9 cellular contexts compared by ENCODE assay signal in genomic region chr11:2389344-2390026, GRCh38. TPM values are rescaled to one million over a fixed set of nuclear protein-coding genes. Genes with fewer than 3 reads are reported as not detected.
A peak's percentile ranks its signal among the peaks of the same experiment; 100 is the strongest.
DNase-seq lines count a peak whose midpoint lies in the region; ATAC-seq, FAIRE-seq and TF ChIP-seq lines count a peak whose summit lies in the region.
"Had no signal": no experiment of that assay in that cellular context is flagged by ENCODE, and none has a peak within 500 bp of the region (broad histone marks: within the 10 kb centered on the region; RNA-seq: fewer than 3 reads in every experiment).

No MANE protein-coding gene starts in this region.

- H3K9me3 ChIP-seq in PC-3 (ENCODE audit: low read length), result no peaks in the 10 kb centered on the region

- H3K9me2 ChIP-seq in PC-3 (replicated peaks; ENCODE audit: low read length), result no peaks in the 10 kb centered on the region

- no peaks in the 10 kb centered on the region; the same call in 1 of the 2 replicates for H3K36me3 ChIP-seq in PC-3 (ENCODE audit: low read depth, low read length)

- peaks cover 33% of the 10 kb centered on the region; the same call in 1 of the 2 replicates for H4K20me1 ChIP-seq in PC-3 (ENCODE audit: low read length)

- H3K4me1 ChIP-seq in foreskin keratinocyte, result peaks cover 15% of the 10 kb centered on the region
- no peaks in the 10 kb centered on the region for H3K4me1 ChIP-seq in PC-3 (ENCODE audit: insufficient read depth, low read length)

- H3K27ac ChIP-seq in foreskin keratinocyte, result no peak overlapping the region
- H3K27ac ChIP-seq in skin epidermis, result peak overlapping the region in 17 of 21 experiments; percentile 2 to 82 (median 48)
- no peak overlapping the region for H3K27ac ChIP-seq in PC-3 (ENCODE audit: low read length)
- H3K27ac ChIP-seq: parathyroid adenoma had no signal

- peak; percentile 18 for DNase-seq in SHP77 treated with DMSO at 0.1 percent for 48 hours (lab: John Stamatoyannopoulos, UW)
- no peak for DNase-seq in foreskin keratinocyte
- DNase-seq in PC-3, result no peak
- DNase-seq in H54 (ENCODE audit: insufficient read length, low spot score), result no peak

- TF ChIP-seq CTCF in GM12875 (IDR thresholded peaks at IDR 0.05; ENCODE audit: borderline replicate concordance, insufficient read depth, low read depth, low read length) (peak; percentile 22; the same call in 1 of the 2 replicates), foreskin keratinocyte (conservative IDR thresholded peaks at IDR 0.05) (peak; percentile 38), PC-3 (conservative IDR thresholded peaks at IDR 0.05; ENCODE audit: low read depth, low read length) (no peak; the same call in 1 of the 2 replicates)

- H2AFZ ChIP-seq in PC-3 (ENCODE audit: low read length), result no peak overlapping the region
- H2AFZ ChIP-seq: parathyroid adenoma had no signal

- H3K27me3 ChIP-seq in foreskin keratinocyte, result no peaks in the 10 kb centered on the region
- no peaks in the 10 kb centered on the region for H3K27me3 ChIP-seq in PC-3 (ENCODE audit: low read length)

- H3K9ac ChIP-seq in PC-3 (ENCODE audit: low read length), result no peak overlapping the region
- H3K9ac ChIP-seq: parathyroid adenoma had no signal

- H3F3A ChIP-seq in PC-3 (ENCODE audit: low read length, unreplicated experiment), result no peaks in the 10 kb centered on the region

- POLR2A ChIA-PET in PC-3 (lab: Charles Lee; ENCODE audit: unreplicated experiment), result no interaction called here

- CTCF ChIA-PET in PC-3 (lab: Charles Lee), result no interaction called here

- no peak overlapping the region for H3K4me3 ChIP-seq in GM12875 (ENCODE audit: low read depth, low read length)
- H3K4me3 ChIP-seq in skin epidermis, result no peak overlapping the region
- H3K4me3 ChIP-seq in PC-3 (ENCODE audit: low read length), result no peak overlapping the region

- ATAC-seq in foreskin keratinocyte, result no peak
- no peak for ATAC-seq in PC-3
- no peak for ATAC-seq in GM21786 (IDR thresholded peaks at IDR 0.05; ENCODE audit: unreplicated experiment)

- no peak for TF ChIP-seq POLR2A in H54 (IDR thresholded peaks at IDR 0.05; ENCODE audit: low read depth, low read length)

- intact Hi-C loops in PC-3 (cut with micrococcal nuclease), result no loop called here

- no peak overlapping the region for H3K4me2 ChIP-seq in PC-3 (ENCODE audit: low read length)

- no peak for FAIRE-seq in H54 (lab: Jason Lieb, UNC)
- FAIRE-seq: TTC549 had no signal

- BruUV-seq in PC-3 (replicated peaks; lab: Mats Ljungman, UMichigan), result no TSS peak

- peaks cover 61% of the 10 kb centered on the region for H3K79me2 ChIP-seq in PC-3 (ENCODE audit: low read length)

RNA-seq across cellular contexts. Expression of gene TSSC4, which starts 11.1 kb away (rescaled TPM):
- total RNA-seq in foreskin keratinocyte (66.7 and 70.1 TPM in 2 replicates), PC-3 (2014; rRNA removed) (88.3 and 98.5 TPM in 2 replicates)
- polyA plus RNA-seq in foreskin keratinocyte, result 58.5 and 64.5 TPM in 2 replicates

RNA-seq across cellular contexts. Expression of gene CD81, which starts 12.4 kb away (rescaled TPM):
- total RNA-seq in foreskin keratinocyte (240 and 248 TPM in 2 replicates), PC-3 (2014; rRNA removed) (134 and 140 TPM in 2 replicates)
- polyA plus RNA-seq in foreskin keratinocyte, result 454 and 491 TPM in 2 replicates

RNA-seq across cellular contexts. Expression of gene TRPM5, which starts 54.8 kb away (rescaled TPM):
- total RNA-seq in foreskin keratinocyte (not detected in 2 replicates), PC-3 (2014; rRNA removed) (0.06 TPM in 1 of 2 replicates, not detected in the other)
- not detected in 2 replicates for polyA plus RNA-seq in foreskin keratinocyte

RNA-seq across cellular contexts. Expression of gene KCNQ1, which starts 55.3 kb away (rescaled TPM):
- total RNA-seq in foreskin keratinocyte, result not detected in 2 replicates
- polyA plus RNA-seq in foreskin keratinocyte, result not detected in 2 replicates
- total RNA-seq in PC-3 (2014; rRNA removed), result 0.40 and 3.0 TPM in 2 replicates

Comparison
In these comparisons a context has a peak if more than half of its experiments do, and no peak if none do; other contexts are left out.
1. H3K27ac ChIP-seq: peak in skin epidermis (17 of 21); none in foreskin keratinocyte (single experiment) and PC-3 (single experiment).